In genomic region chr14:45083979-45084722, GRCh38 we compare ENCODE assay signal across 8 cellular contexts. TPM values are rescaled to one million over a fixed set of nuclear protein-coding genes. Genes with fewer than 3 reads are reported as not detected.
DNase-seq lines count a peak whose midpoint lies in the region; ATAC-seq and TF ChIP-seq lines count a peak whose summit lies in the region.

PRPF39 (plus strand) TSS chr14:45084116; CDS start chr14:45095240, 11,124 bp downstream.

- peak; percentile 88 for ATAC-seq in HG02678 (IDR thresholded peaks at IDR 0.05; ENCODE audit: unreplicated experiment)
- ATAC-seq in activated naive CD8-positive, alpha-beta T cell treated with anti-CD3 and anti-CD28 coated beads, Interleukin-2, amount 10 ng/mL, durations not matched to agents 7 days and 5 days (ENCODE audit: low read depth), result peak; percentile 99
- ATAC-seq in thoracic aorta (ENCODE audit: insufficient number of reproducible peaks, low FRiP score, low read depth), result peak; percentile 95

- peak; percentile 97 for DNase-seq in GM12865 (ENCODE audit: low read depth)
- DNase-seq in NCI-H1105 treated with DMSO at 0.1 percent for 48 hours (lab: John Stamatoyannopoulos, UW), result peak; percentile 93
- peak; percentile 96 for DNase-seq in activated naive CD8-positive, alpha-beta T cell treated with anti-CD3 and anti-CD28 coated beads, Interleukin-2, amount 10 ng/mL, durations not matched to agents 7 days and 5 days
- DNase-seq in head of caudate nucleus, result peak; percentile 84 to 98 (median 94)
- DNase-seq in osteocyte (ENCODE audit: extremely low spot score, unreplicated experiment), result peak; percentile 99
- peak; percentile 73 for DNase-seq in thoracic aorta (ENCODE audit: low spot score)

- peaks cover 12 to 36% of the 10 kb centered on the region in 2 donors for H3K4me1 ChIP-seq in thoracic aorta (ENCODE audit: control insufficient read depth in 1 of 2, low read depth in 2 of 2)

- intact Hi-C loops in head of caudate nucleus (cut with DNase I), result loop anchor here (5.0 to 10.0 kb wide), 3 partner anchors 48 to 171 kb away; partner anchors contain the start of genes FKBP3 and MIS18BP1

- peak within 1 kb of the TSS; percentile 96 for H3K27ac Mint-ChIP-seq in activated naive CD8-positive, alpha-beta T cell treated with anti-CD3 and anti-CD28 coated beads, Interleukin-2, amount 10 ng/mL, durations not matched to agents 7 days and 5 days
- H3K27ac Mint-ChIP-seq in osteocyte (ENCODE audit: unreplicated experiment), result peak within 1 kb of the TSS; percentile 97

- H3K4me1 Mint-ChIP-seq in activated naive CD8-positive, alpha-beta T cell treated with anti-CD3 and anti-CD28 coated beads, Interleukin-2, amount 10 ng/mL, durations not matched to agents 7 days and 5 days, result peaks cover 35% of the 10 kb centered on the region
- H3K4me1 Mint-ChIP-seq in osteocyte (ENCODE audit: unreplicated experiment), result peaks cover 42% of the 10 kb centered on the region

- POLR2A ChIA-PET in activated naive CD8-positive, alpha-beta T cell treated with anti-CD3 and anti-CD28 coated beads, Interleukin-2, amount 10 ng/mL, durations not matched to agents 7 days and 5 days (lab: Charles Lee), result interaction anchor here (0.7 to 2.5 kb wide), 4 partner anchors 13 to 169 kb away, joined by 3 to 20 read pairs (median 3); partner anchors contain the start of genes FKBP3, KLHL28, MIS18BP1 and TOGARAM1

- peak within 1 kb of the TSS; percentile 97 for H3K4me3 Mint-ChIP-seq in activated naive CD8-positive, alpha-beta T cell treated with anti-CD3 and anti-CD28 coated beads, Interleukin-2, amount 10 ng/mL, durations not matched to agents 7 days and 5 days
- peak within 1 kb of the TSS; percentile 97 for H3K4me3 Mint-ChIP-seq in osteocyte (ENCODE audit: unreplicated experiment)

- TF ChIP-seq CTCF in GM12865 (IDR thresholded peaks at IDR 0.05; ENCODE audit: insufficient read depth, low read depth, low read length, missing control alignments) (no peak), SU-DHL-6 (IDR thresholded peaks at IDR 0.05; ENCODE audit: insufficient read depth, low read length, poor library complexity, severe bottlenecking) (no peak), osteocyte (IDR thresholded peaks at IDR 0.05) (no peak), thoracic aorta (IDR thresholded peaks at IDR 0.05) (no peak)

- H3K27ac ChIP-seq in SU-DHL-6 (ENCODE audit: low read depth, low read length) (peak within 1 kb of the TSS; percentile 73), thoracic aorta (peak within 1 kb of the TSS; percentile 71 to 75)

- H3K36me3 Mint-ChIP-seq in activated naive CD8-positive, alpha-beta T cell treated with anti-CD3 and anti-CD28 coated beads, Interleukin-2, amount 10 ng/mL, durations not matched to agents 7 days and 5 days, result peaks cover 15% of the 10 kb centered on the region
- peaks cover 9% of the 10 kb centered on the region for H3K36me3 Mint-ChIP-seq in osteocyte (ENCODE audit: unreplicated experiment)

- H3K9ac ChIP-seq in SU-DHL-6 (ENCODE audit: low read length), result peak within 1 kb of the TSS; percentile 86

- peak within 1 kb of the TSS; percentile 91 for H3K4me2 ChIP-seq in SU-DHL-6 (ENCODE audit: low read depth, low read length, poor library complexity, severe bottlenecking)

- H3K36me3 ChIP-seq in SU-DHL-6 (ENCODE audit: low read length), result no peaks in the 10 kb centered on the region
- H3K36me3 ChIP-seq in thoracic aorta, result no peaks in the 10 kb centered on the region

- no peaks in the 10 kb centered on the region for H3K9me3 Mint-ChIP-seq in activated naive CD8-positive, alpha-beta T cell treated with anti-CD3 and anti-CD28 coated beads, Interleukin-2, amount 10 ng/mL, durations not matched to agents 7 days and 5 days
- H3K9me3 Mint-ChIP-seq in osteocyte (ENCODE audit: unreplicated experiment), result no peaks in the 10 kb centered on the region

- no peaks in the 10 kb centered on the region for H3K27me3 ChIP-seq in SU-DHL-6 (ENCODE audit: low read length)
- H3K27me3 ChIP-seq in thoracic aorta (replicated peaks; ENCODE audit: insufficient read depth), result no peaks in the 10 kb centered on the region

- H3K27me3 Mint-ChIP-seq in activated naive CD8-positive, alpha-beta T cell treated with anti-CD3 and anti-CD28 coated beads, Interleukin-2, amount 10 ng/mL, durations not matched to agents 7 days and 5 days, result no peaks in the 10 kb centered on the region
- H3K27me3 Mint-ChIP-seq in osteocyte (ENCODE audit: unreplicated experiment), result no peaks in the 10 kb centered on the region

- H3K9me3 ChIP-seq in SU-DHL-6 (ENCODE audit: insufficient read depth, low read length) (no peaks in the 10 kb centered on the region), thoracic aorta (no peaks in the 10 kb centered on the region)

- peaks cover 51% of the 10 kb centered on the region for H3K79me2 ChIP-seq in SU-DHL-6 (ENCODE audit: insufficient read depth, low read length)

- H3K4me3 ChIP-seq in GM12865 (ENCODE audit: low read depth, low read length) (peak within 1 kb of the TSS; percentile 84), SU-DHL-6 (ENCODE audit: insufficient read depth, low read length, poor library complexity, severe bottlenecking) (peak within 1 kb of the TSS; percentile 97), thoracic aorta (peak within 1 kb of the TSS; percentile 91)

- H2AFZ ChIP-seq in SU-DHL-6 (ENCODE audit: low read depth, low read length, severe bottlenecking), result peak within 1 kb of the TSS; percentile 91

- H3F3A ChIP-seq in SU-DHL-6 (ENCODE audit: insufficient read depth), result no peaks in the 10 kb centered on the region

- peaks cover 3% of the 10 kb centered on the region; the same call in 1 of the 2 replicates for H4K20me1 ChIP-seq in SU-DHL-6 (ENCODE audit: low read depth, low read length)

- no peaks in the 10 kb centered on the region for H3K9me2 ChIP-seq in SU-DHL-6 (replicated peaks; ENCODE audit: insufficient read depth, low read length)

RNA-seq across cellular contexts. Expression of gene PRPF39, which starts in this region (rescaled TPM):
- total RNA-seq in activated naive CD8-positive, alpha-beta T cell treated with anti-CD3 and anti-CD28 coated beads, Interleukin-2, amount 10 ng/mL, durations not matched to agents 7 days and 5 days, result 10 to 100 TPM; 54.8 to 56.8 TPM
- 41.7 and 44.5 TPM in 2 replicates for total RNA-seq in osteocyte
- total RNA-seq in thoracic aorta, result 10 to 100 TPM; 20.0 to 37.5 TPM

Comparison
In these comparisons a context has a peak if more than half of its experiments do, and no peak if none do; other contexts are left out.
1. Peak in every context shown above with its lines: DNase-seq, ATAC-seq, H3K4me3 ChIP-seq and H3K27ac ChIP-seq.